Comparison of ENCODE assay signal across 9 cellular contexts in the genomic region with DNA sequence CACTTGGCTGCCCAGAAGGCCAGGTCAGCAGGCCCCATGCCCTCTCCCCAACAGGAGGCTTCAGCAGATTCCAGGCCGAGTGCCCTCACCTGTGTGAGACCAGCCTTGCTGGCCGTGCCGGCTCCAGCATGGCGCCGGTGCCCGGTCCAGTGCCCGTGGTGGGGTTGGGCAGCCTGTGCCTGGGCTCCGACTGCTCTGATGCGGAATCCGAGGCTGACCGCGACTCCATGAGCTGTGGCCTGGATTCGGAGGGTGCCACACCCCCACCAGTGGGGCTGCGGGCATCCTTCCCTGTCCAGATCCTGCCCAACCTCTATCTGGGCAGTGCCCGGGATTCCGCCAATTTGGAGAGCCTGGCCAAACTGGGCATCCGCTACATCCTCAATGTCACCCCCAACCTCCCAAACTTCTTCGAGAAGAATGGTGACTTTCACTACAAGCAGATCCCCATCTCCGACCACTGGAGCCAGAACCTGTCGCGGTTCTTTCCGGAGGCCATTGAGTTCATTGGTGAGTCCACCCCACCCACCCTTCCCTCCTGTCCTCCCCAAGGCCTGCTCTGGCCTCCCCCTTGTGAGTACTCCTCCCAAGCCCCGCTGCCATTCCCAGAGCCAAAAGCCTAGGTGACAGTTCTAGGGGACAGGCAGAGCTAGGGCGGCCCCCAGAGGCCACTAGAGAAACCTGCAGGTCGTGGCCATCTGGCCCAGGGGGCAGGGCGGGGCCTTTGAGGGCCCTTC. TPM values are rescaled to one million over a fixed set of nuclear protein-coding genes. Genes with fewer than 3 reads are reported as not detected.
DNase-seq lines count a peak whose midpoint lies in the region; ATAC-seq and TF ChIP-seq lines count a peak whose summit lies in the region.
"Had no signal": no experiment of that assay in that cellular context is flagged by ENCODE, and none has a peak within 500 bp of the region (broad histone marks: within the 10 kb centered on the region; RNA-seq: fewer than 3 reads in every experiment).

No MANE protein-coding gene starts in this region.

- H3K9me3 ChIP-seq in WERI-Rb-1 (ENCODE audit: severe bottlenecking), result peaks cover 12% of the 10 kb centered on the region

- H3K27ac Mint-ChIP-seq in glutamatergic neuron (ENCODE audit: unreplicated experiment), result no peak overlapping the region

- H3K27me3 ChIP-seq in WERI-Rb-1 (ENCODE audit: insufficient read depth, low read depth, severe bottlenecking), result peaks cover 7% of the 10 kb centered on the region

- TF ChIP-seq CTCF in WERI-Rb-1 (IDR thresholded peaks at IDR 0.05; ENCODE audit: low read depth, low read length) (peak; percentile 89), glutamatergic neuron (IDR thresholded peaks at IDR 0.05; ENCODE audit: partially characterized antibody, unreplicated experiment) (peak; percentile 11)

- H3K4me1 Mint-ChIP-seq in glutamatergic neuron (ENCODE audit: low read depth, unreplicated experiment), result no peaks in the 10 kb centered on the region

- DNase-seq in activated gamma-delta T cell treated with Interleukin-2 at 50 U/mL for 16 hours (peak; percentile 16), activated gamma-delta T cell (lab: John Stamatoyannopoulos, UW) (no peak), NCI-H1694 (lab: John Stamatoyannopoulos, UW) (peak; percentile 35), WERI-Rb-1 (peak; percentile 90), glutamatergic neuron (peak; percentile 50)
- DNase-seq in stimulated activated CD4-positive, alpha-beta T cell treated with anti-CD3 and anti-CD28 coated beads, Interleukin-1b, Interleukin-23, amount 100 ng/mL, for 48 hours, result peak; percentile 38

- peak overlapping the region; percentile 60 for H3K27ac ChIP-seq in WERI-Rb-1

- ATAC-seq in GM21576 (IDR thresholded peaks at IDR 0.05; ENCODE audit: unreplicated experiment) (no peak), HG02678 (IDR thresholded peaks at IDR 0.05; ENCODE audit: unreplicated experiment) (no peak)

- H3K36me3 Mint-ChIP-seq in glutamatergic neuron (ENCODE audit: unreplicated experiment), result no peaks in the 10 kb centered on the region

- no peak overlapping the region for H3K4me3 Mint-ChIP-seq in glutamatergic neuron (ENCODE audit: unreplicated experiment)

- no peaks in the 10 kb centered on the region for H3K9me3 Mint-ChIP-seq in glutamatergic neuron (ENCODE audit: unreplicated experiment)

- no peaks in the 10 kb centered on the region for H3K27me3 Mint-ChIP-seq in glutamatergic neuron (ENCODE audit: unreplicated experiment)

- H3K36me3 ChIP-seq in WERI-Rb-1, result no peaks in the 10 kb centered on the region

- no peak overlapping the region for H3K4me3 ChIP-seq in WERI-Rb-1 (ENCODE audit: low read depth, low read length)

RNA-seq across cellular contexts. Expression of gene DUSP9, which starts 2.3 kb away (rescaled TPM):
- total RNA-seq in glutamatergic neuron (ENCODE audit: unreplicated experiment), result 0.61 TPM

RNA-seq across cellular contexts. Expression of gene PNCK, which starts 24.3 kb away (rescaled TPM):
- 4.3 TPM for total RNA-seq in glutamatergic neuron (ENCODE audit: unreplicated experiment)
- total RNA-seq: activated CD8-positive, alpha-beta memory T cell treated with anti-CD3 and anti-CD28 coated beads for 36 hours had no signal

RNA-seq across cellular contexts. Expression of gene SLC6A8, which starts 38.4 kb away (rescaled TPM):
- 108 TPM for total RNA-seq in glutamatergic neuron (ENCODE audit: unreplicated experiment)

RNA-seq across cellular contexts. Expression of gene CCNQ, which starts 50.4 kb away (rescaled TPM):
- 28.9 TPM for total RNA-seq in glutamatergic neuron (ENCODE audit: unreplicated experiment)
